In genomic region chr2:189659734-189660133, GRCh38 we compare ENCODE assay signal across 27 cellular contexts. TPM values are rescaled to one million over a fixed set of nuclear protein-coding genes. Genes with fewer than 3 reads are reported as not detected.
A peak's percentile ranks its signal among the peaks of the same experiment; 100 is the strongest.
DNase-seq lines count a peak whose midpoint lies in the region; ATAC-seq and TF ChIP-seq lines count a peak whose summit lies in the region.
"Had no signal": no experiment of that assay in that cellular context is flagged by ENCODE, and none has a peak within 500 bp of the region (broad histone marks: within the 10 kb centered on the region; RNA-seq: fewer than 3 reads in every experiment).

No MANE protein-coding gene starts in this region.

- H3K27ac Mint-ChIP-seq in activated CD4-positive, alpha-beta memory T cell treated with anti-CD3 and anti-CD28 coated beads for 36 hours, result peak overlapping the region; percentile 40
- H3K27ac Mint-ChIP-seq in activated CD4-positive, alpha-beta memory T cell treated with anti-CD3 and anti-CD28 coated beads, Interleukin-2, amount 10 ng/mL, durations not matched to agents 7 days and 5 days, result no peak overlapping the region
- H3K27ac Mint-ChIP-seq in naive thymus-derived CD8-positive, alpha-beta T cell, result peak overlapping the region in 8 of 10 donors; percentile 78 to 98 (median 95)
- no peak overlapping the region for H3K27ac Mint-ChIP-seq in MCF 10A (ENCODE audit: low read depth, unreplicated experiment)
- H3K27ac Mint-ChIP-seq: type B pancreatic cell had no signal

- peaks cover 3 to 13% of the 10 kb centered on the region in 2 experiments; a peak in 2 of 3 replicates for H3K36me3 ChIP-seq in HEK293 (ENCODE audit: control insufficient read depth in 2 of 2, insufficient read depth in 1 of 2, low read length in 2 of 2)
- no peaks in the 10 kb centered on the region for H3K36me3 ChIP-seq in adipocyte (ENCODE audit: control insufficient read depth, insufficient read depth, low read length, severe bottlenecking)
- H3K36me3 ChIP-seq: brain microvascular endothelial cell, lower lobe of right lung, Peyer's patch had no signal

- BruUV-seq in MCF 10A (replicated peaks; lab: Mats Ljungman, UMichigan), result no TSS peak

- CTCF ChIA-PET in activated CD4-positive, alpha-beta memory T cell treated with anti-CD3 and anti-CD28 coated beads for 36 hours (lab: Charles Lee), result interaction anchor here (0.6 to 9.2 kb wide), 13 partner anchors 12 to 660 kb away, joined by 3 to 111 read pairs (median 6); partner anchors contain the start of genes ANKAR, HIBCH and OSGEPL1
- CTCF ChIA-PET in activated CD4-positive, alpha-beta memory T cell treated with anti-CD3 and anti-CD28 coated beads, Interleukin-2, amount 10 ng/mL, durations not matched to agents 7 days and 5 days (lab: Charles Lee), result interaction anchor here (1.0 to 8.9 kb wide), 12 partner anchors 14 to 409 kb away, joined by 3 to 102 read pairs (median 4); partner anchors contain the start of genes ANKAR, ORMDL1, OSGEPL1 and PMS1
- CTCF ChIA-PET in HEK293 (lab: Yijun Ruan, JAX) (interaction anchor here (0.7 to 4.0 kb wide), 11 partner anchors 10 to 187 kb away, joined by 3 to 38 read pairs (median 8); partner anchors contain the start of gene ANKAR), MCF 10A (lab: Yijun Ruan, JAX) (interaction anchor here (0.6 to 8.9 kb wide), 14 partner anchors 10 to 413 kb away, joined by 3 to 123 read pairs (median 14); partner anchors contain the start of genes ANKAR and OSGEPL1)

- H3K4me1 ChIP-seq in HEK293 (ENCODE audit: control insufficient read depth, insufficient read depth, low read length), result peaks cover 20% of the 10 kb centered on the region
- H3K4me1 ChIP-seq in adipocyte (ENCODE audit: control insufficient read depth, insufficient read depth, low read length), result peaks cover 22% of the 10 kb centered on the region

- H3K4me3 ChIP-seq in HEK293 (ENCODE audit: low read depth, low read length) (no peak overlapping the region), adipocyte (ENCODE audit: low read length) (no peak overlapping the region)
- H3K4me3 ChIP-seq: BLaER1, coronary artery, lower lobe of right lung, Peyer's patch, SJSA1 had no signal

- no peaks in the 10 kb centered on the region for H3K9me3 Mint-ChIP-seq in activated CD4-positive, alpha-beta memory T cell treated with anti-CD3 and anti-CD28 coated beads for 36 hours
- no peaks in the 10 kb centered on the region for H3K9me3 Mint-ChIP-seq in activated CD4-positive, alpha-beta memory T cell treated with anti-CD3 and anti-CD28 coated beads, Interleukin-2, amount 10 ng/mL, durations not matched to agents 7 days and 5 days
- H3K9me3 Mint-ChIP-seq in naive thymus-derived CD8-positive, alpha-beta T cell, result no peaks in the 10 kb centered on the region
- no peaks in the 10 kb centered on the region for H3K9me3 Mint-ChIP-seq in MCF 10A (ENCODE audit: unreplicated experiment)
- H3K9me3 Mint-ChIP-seq: stimulated activated naive CD8-positive, alpha-beta T cell treated with anti-CD3 and anti-CD28 coated beads, Interleukin-15, amount 100 ng/mL, for 72 hours; type B pancreatic cell had no signal

- H3K27me3 Mint-ChIP-seq in activated CD4-positive, alpha-beta memory T cell treated with anti-CD3 and anti-CD28 coated beads for 36 hours, result no peaks in the 10 kb centered on the region
- no peaks in the 10 kb centered on the region for H3K27me3 Mint-ChIP-seq in activated CD4-positive, alpha-beta memory T cell treated with anti-CD3 and anti-CD28 coated beads, Interleukin-2, amount 10 ng/mL, durations not matched to agents 7 days and 5 days
- no peaks in the 10 kb centered on the region for H3K27me3 Mint-ChIP-seq in naive thymus-derived CD8-positive, alpha-beta T cell
- H3K27me3 Mint-ChIP-seq in MCF 10A (ENCODE audit: insufficient read depth, unreplicated experiment), result no peaks in the 10 kb centered on the region
- H3K27me3 Mint-ChIP-seq: stimulated activated naive CD8-positive, alpha-beta T cell treated with anti-CD3 and anti-CD28 coated beads, Interleukin-15, amount 100 ng/mL, for 72 hours; type B pancreatic cell had no signal

- H3K27ac ChIP-seq in HEK293 (ENCODE audit: extremely low read depth, low read depth, low read length), result no peak overlapping the region
- H3K27ac ChIP-seq: BLaER1, brain microvascular endothelial cell, SJSA1 had no signal

- H3K9me3 ChIP-seq in HEK293 (ENCODE audit: control insufficient read depth, insufficient read depth, low read depth, low read length) (no peaks in the 10 kb centered on the region), adipocyte (ENCODE audit: control insufficient read depth, low read length) (no peaks in the 10 kb centered on the region)
- H3K9me3 ChIP-seq: BLaER1, lower lobe of right lung, Peyer's patch, SJSA1 had no signal

- H3K36me3 Mint-ChIP-seq in activated CD4-positive, alpha-beta memory T cell treated with anti-CD3 and anti-CD28 coated beads for 36 hours, result peaks cover 3% of the 10 kb centered on the region
- H3K36me3 Mint-ChIP-seq in activated CD4-positive, alpha-beta memory T cell treated with anti-CD3 and anti-CD28 coated beads, Interleukin-2, amount 10 ng/mL, durations not matched to agents 7 days and 5 days (ENCODE audit: low read depth), result no peaks in the 10 kb centered on the region
- H3K36me3 Mint-ChIP-seq in naive thymus-derived CD8-positive, alpha-beta T cell, result peaks cover 0 to 11% (median 0%) of the 10 kb centered on the region in 3 donors
- H3K36me3 Mint-ChIP-seq in MCF 10A (ENCODE audit: insufficient read depth, unreplicated experiment), result no peaks in the 10 kb centered on the region

- no peak for DNase-seq in activated CD4-positive, alpha-beta memory T cell treated with anti-CD3 and anti-CD28 coated beads for 36 hours
- DNase-seq in activated CD4-positive, alpha-beta memory T cell treated with anti-CD3 and anti-CD28 coated beads, Interleukin-2, amount 10 ng/mL, durations not matched to agents 7 days and 5 days, result no peak
- DNase-seq in adipocyte (ENCODE audit: low read depth) (no peak), MCF 10A (ENCODE audit: unreplicated experiment) (no peak)
- DNase-seq in naive thymus-derived CD8-positive, alpha-beta T cell, result no peak
- DNase-seq: activated CD4-positive, CD25-positive, alpha-beta regulatory T cell; activated naive CD4-positive, alpha-beta T cell; brain microvascular endothelial cell; DMS153; HCEC 1CT; KBM-7; lower lobe of right lung; NCI-H187 treated with DMSO at 0.1 percent for 48 hours; NCI-H226; NCI-H82; Peyer's patch; posterior cingulate gyrus; stimulated activated CD4-positive, alpha-beta T cell treated with anti-CD3 and anti-CD28 coated beads, Interleukin-1b, Interleukin-23, amount 100 ng/mL, for 48 hours; stimulated activated naive CD8-positive, alpha-beta T cell treated with anti-CD3 and anti-CD28 coated beads, Interleukin-15, amount 100 ng/mL, for 72 hours; T-helper 9 cell had no signal

- no peak overlapping the region for H3K4me3 Mint-ChIP-seq in activated CD4-positive, alpha-beta memory T cell treated with anti-CD3 and anti-CD28 coated beads for 36 hours
- H3K4me3 Mint-ChIP-seq in activated CD4-positive, alpha-beta memory T cell treated with anti-CD3 and anti-CD28 coated beads, Interleukin-2, amount 10 ng/mL, durations not matched to agents 7 days and 5 days, result no peak overlapping the region
- no peak overlapping the region for H3K4me3 Mint-ChIP-seq in naive thymus-derived CD8-positive, alpha-beta T cell
- H3K4me3 Mint-ChIP-seq in MCF 10A (ENCODE audit: unreplicated experiment), result no peak overlapping the region
- H3K4me3 Mint-ChIP-seq: stimulated activated naive CD8-positive, alpha-beta T cell treated with anti-CD3 and anti-CD28 coated beads, Interleukin-15, amount 100 ng/mL, for 72 hours; type B pancreatic cell had no signal

- TF ChIP-seq CTCF in HEK293 (tag by site-specific recombination; IDR thresholded peaks at IDR 0.05), result no peak
- TF ChIP-seq CTCF in MCF 10A (IDR thresholded peaks at IDR 0.05; ENCODE audit: unreplicated experiment), result no peak

- H3K27me3 ChIP-seq in adipocyte (replicated peaks; ENCODE audit: control insufficient read depth, insufficient read depth, low read length), result no peaks in the 10 kb centered on the region
- H3K27me3 ChIP-seq: BLaER1, brain microvascular endothelial cell, Peyer's patch, SJSA1 had no signal

- intact Hi-C loops in activated CD4-positive, alpha-beta memory T cell treated with anti-CD3 and anti-CD28 coated beads for 36 hours (cut with micrococcal nuclease), result loop anchor here (5.0 kb wide), 2 partner anchors 77 to 748 kb away; partner anchors contain the start of genes MFSD6 and SLC40A1
- intact Hi-C loops in MCF 10A (cut with micrococcal nuclease), result loop anchor here (2.0 to 5.0 kb wide), 4 partner anchors 103 to 658 kb away; partner anchors contain the start of genes HIBCH, ORMDL1, OSGEPL1 and PMS1

- H3K4me1 Mint-ChIP-seq in activated CD4-positive, alpha-beta memory T cell treated with anti-CD3 and anti-CD28 coated beads for 36 hours (ENCODE audit: low read depth), result peaks cover 48% of the 10 kb centered on the region
- peaks cover 48% of the 10 kb centered on the region for H3K4me1 Mint-ChIP-seq in activated CD4-positive, alpha-beta memory T cell treated with anti-CD3 and anti-CD28 coated beads, Interleukin-2, amount 10 ng/mL, durations not matched to agents 7 days and 5 days
- H3K4me1 Mint-ChIP-seq in naive thymus-derived CD8-positive, alpha-beta T cell, result peaks cover 25 to 53% (median 42%) of the 10 kb centered on the region in 4 donors
- peaks cover 5% of the 10 kb centered on the region for H3K4me1 Mint-ChIP-seq in MCF 10A (ENCODE audit: insufficient read depth, unreplicated experiment)

- POLR2A ChIA-PET in activated CD4-positive, alpha-beta memory T cell treated with anti-CD3 and anti-CD28 coated beads for 36 hours (lab: Charles Lee), result interaction anchor here (1.2 to 2.5 kb wide), 2 partner anchors 18 to 218 kb away, joined by 3 to 9 read pairs; partner anchors contain the start of gene WDR75
- POLR2A ChIA-PET in activated CD4-positive, alpha-beta memory T cell treated with anti-CD3 and anti-CD28 coated beads, Interleukin-2, amount 10 ng/mL, durations not matched to agents 7 days and 5 days (lab: Charles Lee), result interaction anchor here (1.8 to 2.5 kb wide), 3 partner anchors 15 to 195 kb away, joined by 4 to 18 read pairs (median 12); partner anchors contain the start of genes ANKAR and OSGEPL1
- POLR2A ChIA-PET in HEK293 (lab: Yijun Ruan, JAX) (interaction anchor here (1.0 kb wide), 1 partner anchor 79 kb away, joined by 3 read pairs; the partner anchor contains the start of gene SLC40A1), MCF 10A (lab: Yijun Ruan, JAX) (no interaction called here)
- POLR2A ChIA-PET in naive thymus-derived CD8-positive, alpha-beta T cell (lab: Charles Lee), result interaction anchor here (0.6 to 2.9 kb wide), 7 partner anchors 15 to 1491 kb away, joined by 3 to 34 read pairs (median 7); partner anchors contain the start of genes ANKAR, ORMDL1, OSGEPL1 and PMS1

- no peak for ATAC-seq in naive thymus-derived CD8-positive, alpha-beta T cell
- ATAC-seq in GM21515 (IDR thresholded peaks at IDR 0.05; ENCODE audit: unreplicated experiment) (no peak), HG03108 (IDR thresholded peaks at IDR 0.05; ENCODE audit: unreplicated experiment) (no peak)
- ATAC-seq: lower lobe of right lung; stimulated activated naive CD8-positive, alpha-beta T cell treated with anti-CD3 and anti-CD28 coated beads, Interleukin-15, amount 100 ng/mL, for 72 hours had no signal

- peak overlapping the region; percentile 24 for H3K9ac ChIP-seq in adipocyte (ENCODE audit: low read length)
- H3K9ac ChIP-seq: BLaER1 had no signal

RNA-seq across cellular contexts. Expression of gene ASNSD1, which starts 1.5 kb away (rescaled TPM):
- 10 to 100 TPM; 44.5 to 47.0 TPM for total RNA-seq in activated CD4-positive, alpha-beta memory T cell treated with anti-CD3 and anti-CD28 coated beads for 36 hours
- 10 to 100 TPM; 37.9 to 38.4 TPM for total RNA-seq in activated CD4-positive, alpha-beta memory T cell treated with anti-CD3 and anti-CD28 coated beads, Interleukin-2, amount 10 ng/mL, durations not matched to agents 7 days and 5 days
- 10 to 100 TPM; 49.8 to 55.7 TPM for total RNA-seq in naive thymus-derived CD8-positive, alpha-beta T cell
- 10 to 100 TPM; 44.0 to 73.7 (median 49.4) TPM for polyA plus RNA-seq in naive thymus-derived CD8-positive, alpha-beta T cell
- total RNA-seq in MCF 10A (2022), result 29.8 and 41.4 TPM in 2 replicates

RNA-seq across cellular contexts. Expression of gene ANKAR, which starts 14.7 kb away (rescaled TPM):
- total RNA-seq in activated CD4-positive, alpha-beta memory T cell treated with anti-CD3 and anti-CD28 coated beads for 36 hours, result 1 to 10 TPM; 3.4 to 4.2 TPM
- 1 to 10 TPM; 3.9 to 7.0 TPM for total RNA-seq in activated CD4-positive, alpha-beta memory T cell treated with anti-CD3 and anti-CD28 coated beads, Interleukin-2, amount 10 ng/mL, durations not matched to agents 7 days and 5 days
- 10 to 100 TPM; 13.0 to 17.4 TPM for total RNA-seq in naive thymus-derived CD8-positive, alpha-beta T cell
- 1 to 10 TPM; 3.6 to 6.4 (median 5.0) TPM for polyA plus RNA-seq in naive thymus-derived CD8-positive, alpha-beta T cell
- 4.6 and 5.1 TPM in 2 replicates for total RNA-seq in MCF 10A (2022)

Comparison
In these comparisons a context has a peak if more than half of its experiments do, and no peak if none do; other contexts are left out.
1. H3K27ac Mint-ChIP-seq: peak in activated CD4-positive, alpha-beta memory T cell treated with anti-CD3 and anti-CD28 coated beads for 36 hours (single experiment) and naive thymus-derived CD8-positive, alpha-beta T cell (8 of 10); none in activated CD4-positive, alpha-beta memory T cell treated with anti-CD3 and anti-CD28 coated beads, Interleukin-2, amount 10 ng/mL, durations not matched to agents 7 days and 5 days (single experiment) and MCF 10A (single experiment).